ENCODE assay signal across 8 cellular contexts in genomic region chr2:61016392-61017002, GRCh38. TPM values are rescaled to one million over a fixed set of nuclear protein-coding genes. Genes with fewer than 3 reads are reported as not detected.
DNase-seq lines count a peak whose midpoint lies in the region; ATAC-seq, FAIRE-seq and TF ChIP-seq lines count a peak whose summit lies in the region.

No MANE protein-coding gene starts in this region.

- H3K36me3 ChIP-seq in heart right ventricle (peaks cover 0 to 8% (median 0%) of the 10 kb centered on the region in 9 donors), keratinocyte (ENCODE audit: control insufficient read depth in 2 of 2, extremely low read depth in 1 of 2, insufficient read depth in 2 of 2, low read length in 2 of 2) (peaks cover 3 to 5% of the 10 kb centered on the region in 2 experiments)

- H2AFZ ChIP-seq in keratinocyte (ENCODE audit: control insufficient read depth, low read length), result peak overlapping the region; percentile 97

- intact Hi-C loops in heart right ventricle (cut with DNase I), result loop anchor here in 4 of 10 donors (2.0 to 5.0 kb wide), 2 partner anchors 51 to 136 kb away; partner anchors contain the start of genes SANBR (in 3 of the 4) and REL (in 1 of the 4)
- intact Hi-C loops in Right ventricle myocardium superior (cut with DNase I), result no loop called here
- intact Hi-C loops in posterior cingulate gyrus (cut with DNase I), result loop anchor here (2.0 to 10.0 kb wide), 3 partner anchors 50 to 161 kb away; partner anchors contain the start of gene REL

- DNase-seq in heart right ventricle (no peak), Right ventricle myocardium superior (no peak), keratinocyte (ENCODE audit: low read depth, low spot score) (no peak), retina (no peak), posterior cingulate gyrus (no peak)
- no peak for DNase-seq in activated naive CD4-positive, alpha-beta T cell treated with anti-CD3 and anti-CD28 coated beads, Interleukin-2, amount 10 ng/mL, durations not matched to agents 7 days and 5 days
- peak; percentile 32 to 34 (median 32) for DNase-seq in stimulated activated CD4-positive, alpha-beta T cell treated with anti-CD3 and anti-CD28 coated beads, TNF-alpha, amount 100 ng/mL, for 48 hours (ENCODE audit: low read depth in 3 of 3)

- no peak for ATAC-seq in heart right ventricle
- ATAC-seq in Right ventricle myocardium superior (ENCODE audit: poor library complexity), result no peak
- peak; percentile 17 for ATAC-seq in HG03175 (IDR thresholded peaks at IDR 0.05; ENCODE audit: unreplicated experiment)

- no peak for FAIRE-seq in keratinocyte (lab: Jason Lieb, UNC)

- H3K9ac ChIP-seq in keratinocyte (ENCODE audit: control insufficient read depth, extremely low read depth, insufficient read depth, low read length), result peak overlapping the region; percentile 100

- H3K4me1 ChIP-seq in heart right ventricle, result peaks cover 0 to 53% (median 29%) of the 10 kb centered on the region in 9 donors
- H3K4me1 ChIP-seq in keratinocyte (ENCODE audit: control insufficient read depth, extremely low read depth, insufficient read depth, low read length), result peaks cover 29% of the 10 kb centered on the region

- peak overlapping the region; percentile 91 for H3K4me3 Mint-ChIP-seq in activated naive CD4-positive, alpha-beta T cell treated with anti-CD3 and anti-CD28 coated beads, Interleukin-2, amount 10 ng/mL, durations not matched to agents 7 days and 5 days

- TF ChIP-seq CTCF in heart right ventricle (IDR thresholded peaks at IDR 0.05) (no peak), keratinocyte (optimal IDR thresholded peaks at IDR 0.05 in 1 of 3, IDR thresholded peaks at IDR 0.05 in 1 of 3, conservative IDR thresholded peaks at IDR 0.05 in 1 of 3; ENCODE audit: extremely low read depth in 1 of 3, insufficient read depth in 2 of 3, low read length in 3 of 3) (no peak)

- peaks cover 47% of the 10 kb centered on the region for H3K4me1 Mint-ChIP-seq in activated naive CD4-positive, alpha-beta T cell treated with anti-CD3 and anti-CD28 coated beads, Interleukin-2, amount 10 ng/mL, durations not matched to agents 7 days and 5 days

- no peaks in the 10 kb centered on the region for H3K9me1 ChIP-seq in keratinocyte (ENCODE audit: control insufficient read depth, extremely low read depth, insufficient read depth, low read length)

- H3K27me3 ChIP-seq in heart right ventricle, result no peaks in the 10 kb centered on the region
- H3K27me3 ChIP-seq in keratinocyte (ENCODE audit: control insufficient read depth, extremely low read depth, insufficient read depth, low read length), result no peaks in the 10 kb centered on the region

- H3K27me3 Mint-ChIP-seq in activated naive CD4-positive, alpha-beta T cell treated with anti-CD3 and anti-CD28 coated beads, Interleukin-2, amount 10 ng/mL, durations not matched to agents 7 days and 5 days, result no peaks in the 10 kb centered on the region

- H3K27ac ChIP-seq in heart right ventricle, result peak overlapping the region in 9 of 10 donors; percentile 84 to 93 (median 92)
- H3K27ac ChIP-seq in keratinocyte (ENCODE audit: control insufficient read depth, insufficient read depth, low read length), result peak overlapping the region; percentile 99

- no peaks in the 10 kb centered on the region for H3K9me3 Mint-ChIP-seq in activated naive CD4-positive, alpha-beta T cell treated with anti-CD3 and anti-CD28 coated beads, Interleukin-2, amount 10 ng/mL, durations not matched to agents 7 days and 5 days

- WGBS in heart right ventricle, 2 donors, result 2% methylated on average over 16 of the region's 16 CpGs

- H3K27ac Mint-ChIP-seq in activated naive CD4-positive, alpha-beta T cell treated with anti-CD3 and anti-CD28 coated beads, Interleukin-2, amount 10 ng/mL, durations not matched to agents 7 days and 5 days, result peak overlapping the region; percentile 94

- dilution Hi-C loops in keratinocyte (cut with MboI; ENCODE audit: extremely low pct_ligation_motif_present, low sequenced_read_pairs), result no loop called here

- CTCF ChIA-PET in activated naive CD4-positive, alpha-beta T cell treated with anti-CD3 and anti-CD28 coated beads, Interleukin-2, amount 10 ng/mL, durations not matched to agents 7 days and 5 days (lab: Charles Lee), result interaction anchor here (1.9 kb wide), 1 partner anchor 19 kb away, joined by 4 read pairs; no protein-coding TSS in a partner anchor

- H3K4me3 ChIP-seq in heart right ventricle (peak overlapping the region; percentile 59 to 97 (median 91)), keratinocyte (ENCODE audit: control insufficient read depth in 2 of 3, extremely low read depth in 1 of 3, insufficient read depth in 2 of 3, low read depth in 1 of 3, low read length in 3 of 3) (peak overlapping the region; percentile 81 to 100 (median 97))

- H3K9me3 ChIP-seq in heart right ventricle (no peaks in the 10 kb centered on the region), keratinocyte (ENCODE audit: control insufficient read depth, low read depth, low read length) (no peaks in the 10 kb centered on the region)

- H3K79me2 ChIP-seq in keratinocyte (ENCODE audit: control insufficient read depth, insufficient read depth, low read length), result peaks cover 41% of the 10 kb centered on the region

- peaks cover 9% of the 10 kb centered on the region for H3K36me3 Mint-ChIP-seq in activated naive CD4-positive, alpha-beta T cell treated with anti-CD3 and anti-CD28 coated beads, Interleukin-2, amount 10 ng/mL, durations not matched to agents 7 days and 5 days

- H3K4me2 ChIP-seq in keratinocyte (ENCODE audit: control insufficient read depth, extremely low read depth, insufficient read depth, low read depth, low read length), result peak overlapping the region; percentile 86

- H4K20me1 ChIP-seq in keratinocyte (ENCODE audit: control insufficient read depth, extremely low read depth, insufficient read depth, low read length), result no peaks in the 10 kb centered on the region

RNA-seq across cellular contexts. Expression of gene PEX13, which starts 1.0 kb away (rescaled TPM):
- total RNA-seq in heart right ventricle, result 10 to 100 TPM; 21.9 to 27.8 (median 24.5) TPM
- polyA plus RNA-seq in heart right ventricle, result 10 to 100 TPM; 11.9 to 12.4 TPM
- 19.5 TPM for total RNA-seq in Right ventricle myocardium superior
- polyA plus RNA-seq in keratinocyte, result 23.0 to 38.5 TPM (median 35.9 TPM) in 3 replicates
- polyA plus RNA-seq in keratinocyte (2011; ENCODE audit: low read depth), result 67.1 TPM
- 12.2 and 21.4 TPM in 2 replicates for polyA plus RNA-seq in keratinocyte (2011; cell fraction: cytosol; rRNA removed)
- polyA plus RNA-seq in keratinocyte (2011; cell fraction: nucleus; rRNA removed), result 19.8 and 24.9 TPM in 2 replicates
- 17.9 and 18.8 TPM in 2 replicates for polyA plus RNA-seq in keratinocyte (2012; ENCODE audit: low replicate concordance)
- 14.7 to 50.2 TPM (median 36.6 TPM) in 3 replicates for polyA minus RNA-seq in keratinocyte
- polyA minus RNA-seq in keratinocyte (2011; cell fraction: cytosol; rRNA and poly(A)+ RNA removed), result 12.3 TPM
- 32.1 and 41.7 TPM in 2 replicates for polyA minus RNA-seq in keratinocyte (2011; cell fraction: nucleus; rRNA and poly(A)+ RNA removed)

RNA-seq across cellular contexts. Expression of gene PUS10, which starts 1.6 kb away (rescaled TPM):
- total RNA-seq in heart right ventricle, result 1 to 10 TPM; 3.2 to 5.5 (median 4.7) TPM
- 1 to 10 TPM; 1.5 to 2.9 TPM for polyA plus RNA-seq in heart right ventricle
- total RNA-seq in Right ventricle myocardium superior, result 5.0 TPM
- 3.3 to 4.8 TPM (median 4.8 TPM) in 3 replicates for polyA plus RNA-seq in keratinocyte
- 5.6 TPM for polyA plus RNA-seq in keratinocyte (2011; ENCODE audit: low read depth)
- 2.2 and 3.7 TPM in 2 replicates for polyA plus RNA-seq in keratinocyte (2011; cell fraction: cytosol; rRNA removed)
- polyA plus RNA-seq in keratinocyte (2011; cell fraction: nucleus; rRNA removed), result 5.6 and 7.9 TPM in 2 replicates
- polyA plus RNA-seq in keratinocyte (2012; ENCODE audit: low replicate concordance), result 3.1 and 5.1 TPM in 2 replicates
- polyA minus RNA-seq in keratinocyte, result 3.0 to 5.0 TPM (median 4.3 TPM) in 3 replicates
- polyA minus RNA-seq in keratinocyte (2011; cell fraction: cytosol; rRNA and poly(A)+ RNA removed), result 4.6 TPM
- polyA minus RNA-seq in keratinocyte (2011; cell fraction: nucleus; rRNA and poly(A)+ RNA removed), result 3.3 and 4.2 TPM in 2 replicates

RNA-seq across cellular contexts. Expression of gene SANBR, which starts 49.2 kb away (rescaled TPM):
- total RNA-seq in heart right ventricle (1 to 10 TPM; 5.3 to 9.2 (median 6.6) TPM), Right ventricle myocardium superior (6.2 TPM)
- polyA plus RNA-seq in heart right ventricle (10 to 100 TPM in 1 of 2 donors, 1 to 10 TPM in 1; 3.5 to 11.0 TPM), keratinocyte (4.0 to 7.0 TPM (median 4.7 TPM) in 3 replicates)
- 1.3 TPM for polyA plus RNA-seq in keratinocyte (2011; ENCODE audit: low read depth)
- polyA plus RNA-seq in keratinocyte (2011; cell fraction: cytosol; rRNA removed), result 2.7 and 3.5 TPM in 2 replicates
- polyA plus RNA-seq in keratinocyte (2011; cell fraction: nucleus; rRNA removed), result 5.6 and 7.5 TPM in 2 replicates
- 1.7 and 4.2 TPM in 2 replicates for polyA plus RNA-seq in keratinocyte (2012; ENCODE audit: low replicate concordance)
- polyA minus RNA-seq in keratinocyte, result 2.0 to 7.7 TPM (median 2.5 TPM) in 3 replicates
- 1.7 TPM for polyA minus RNA-seq in keratinocyte (2011; cell fraction: cytosol; rRNA and poly(A)+ RNA removed)
- 3.2 and 8.5 TPM in 2 replicates for polyA minus RNA-seq in keratinocyte (2011; cell fraction: nucleus; rRNA and poly(A)+ RNA removed)

Comparison
In these comparisons a context has a peak if more than half of its experiments do, and no peak if none do; other contexts are left out.
1. DNase-seq: peak in stimulated activated CD4-positive, alpha-beta T cell treated with anti-CD3 and anti-CD28 coated beads, TNF-alpha, amount 100 ng/mL, for 48 hours (3 of 3); none in heart right ventricle (0 of 2), Right ventricle myocardium superior (single experiment), activated naive CD4-positive, alpha-beta T cell treated with anti-CD3 and anti-CD28 coated beads, Interleukin-2, amount 10 ng/mL, durations not matched to agents 7 days and 5 days (single experiment), keratinocyte (single experiment), retina (single experiment) and posterior cingulate gyrus (0 of 10).